ENCODE assay signal across 9 cellular contexts in genomic region chr1:77282187-77282865, GRCh38. TPM values are rescaled to one million over a fixed set of nuclear protein-coding genes. Genes with fewer than 3 reads are reported as not detected.
DNase-seq lines count a peak whose midpoint lies in the region; ATAC-seq and TF ChIP-seq lines count a peak whose summit lies in the region.
"Had no signal": no experiment of that assay in that cellular context is flagged by ENCODE, and none has a peak within 500 bp of the region (broad histone marks: within the 10 kb centered on the region; RNA-seq: fewer than 3 reads in every experiment).

No MANE protein-coding gene starts in this region.

- no peaks in the 10 kb centered on the region for H3K36me3 ChIP-seq in heart left ventricle
- no peaks in the 10 kb centered on the region for H3K36me3 ChIP-seq in prostate gland

- whole genome bisulfite sequencing in heart left ventricle, 4 donors: 1 to 4% (median 1%) methylated on average over 15 to 47 of the region's 47 CpGs
- WGBS in prostate gland: under 1% methylated on average over 44 of the region's 47 CpGs

- no peak overlapping the region for H3K27ac Mint-ChIP-seq in activated naive CD4-positive, alpha-beta T cell treated with anti-CD3 and anti-CD28 coated beads, Interleukin-2, amount 10 ng/mL, durations not matched to agents 7 days and 5 days
- H3K27ac Mint-ChIP-seq: IgD-negative memory B cell had no signal

- CTCF ChIA-PET in activated naive CD4-positive, alpha-beta T cell treated with anti-CD3 and anti-CD28 coated beads, Interleukin-2, amount 10 ng/mL, durations not matched to agents 7 days and 5 days (lab: Charles Lee): interaction anchor here (1.2 kb wide), 1 partner anchor 13 kb away, joined by 3 read pairs; no protein-coding TSS in a partner anchor

- no peaks in the 10 kb centered on the region for H3K36me3 Mint-ChIP-seq in activated naive CD4-positive, alpha-beta T cell treated with anti-CD3 and anti-CD28 coated beads, Interleukin-2, amount 10 ng/mL, durations not matched to agents 7 days and 5 days
- H3K36me3 Mint-ChIP-seq: IgD-negative memory B cell had no signal

- DNase-seq in COLO668 (lab: John Stamatoyannopoulos, UW; ENCODE audit: unreplicated experiment) (peak; percentile 79), NCI-H526 treated with DMSO at 0.1 percent for 48 hours (lab: John Stamatoyannopoulos, UW) (peak; percentile 13), heart left ventricle (peak in 2 of 5 donors; percentile 26 to 58), prostate gland (ENCODE audit: low spot score) (no peak), SW 1271 (lab: John Stamatoyannopoulos, UW) (no peak), NCI-H226 (no peak)
- DNase-seq in activated naive CD4-positive, alpha-beta T cell treated with anti-CD3 and anti-CD28 coated beads, Interleukin-2, amount 10 ng/mL, durations not matched to agents 7 days and 5 days: peak; percentile 62

- H3K9me3 Mint-ChIP-seq in activated naive CD4-positive, alpha-beta T cell treated with anti-CD3 and anti-CD28 coated beads, Interleukin-2, amount 10 ng/mL, durations not matched to agents 7 days and 5 days: no peaks in the 10 kb centered on the region

- peaks cover 12% of the 10 kb centered on the region for H3K27me3 Mint-ChIP-seq in activated naive CD4-positive, alpha-beta T cell treated with anti-CD3 and anti-CD28 coated beads, Interleukin-2, amount 10 ng/mL, durations not matched to agents 7 days and 5 days

- H3K27me3 ChIP-seq in heart left ventricle (peaks cover 4 to 77% (median 29%) of the 10 kb centered on the region in 9 donors), prostate gland (replicated peaks; ENCODE audit: insufficient read depth) (no peaks in the 10 kb centered on the region)

- TF ChIP-seq CTCF in heart left ventricle (IDR thresholded peaks at IDR 0.05): no peak
- TF ChIP-seq CTCF in prostate gland (IDR thresholded peaks at IDR 0.05): no peak

- TF ChIP-seq POLR2A in heart left ventricle (IDR thresholded peaks at IDR 0.05) (no peak), prostate gland (IDR thresholded peaks at IDR 0.05) (no peak)

- H3K9me3 ChIP-seq in heart left ventricle: no peaks in the 10 kb centered on the region
- no peaks in the 10 kb centered on the region for H3K9me3 ChIP-seq in prostate gland

- intact Hi-C loops in heart left ventricle (cut with DNase I) (no loop called here), prostate gland (cut with DNase I) (no loop called here)

- H3K4me3 Mint-ChIP-seq in activated naive CD4-positive, alpha-beta T cell treated with anti-CD3 and anti-CD28 coated beads, Interleukin-2, amount 10 ng/mL, durations not matched to agents 7 days and 5 days: peak overlapping the region; percentile 66

- H3K27ac ChIP-seq in heart left ventricle: no peak overlapping the region
- no peak overlapping the region for H3K27ac ChIP-seq in prostate gland

- peak overlapping the region; percentile 26 to 65 (median 52) for H3K4me3 ChIP-seq in heart left ventricle
- peak overlapping the region; percentile 34 to 40 for H3K4me3 ChIP-seq in prostate gland

- peaks cover 32% of the 10 kb centered on the region for H3K4me1 Mint-ChIP-seq in activated naive CD4-positive, alpha-beta T cell treated with anti-CD3 and anti-CD28 coated beads, Interleukin-2, amount 10 ng/mL, durations not matched to agents 7 days and 5 days

- ATAC-seq in GM21528 (IDR thresholded peaks at IDR 0.05; ENCODE audit: low FRiP score, unreplicated experiment) (peak; percentile 34), heart left ventricle (peak in 3 of 4 donors; percentile 26 to 64 (median 52))

- H3K4me1 ChIP-seq in heart left ventricle (peaks cover 0 to 28% (median 4%) of the 10 kb centered on the region in 12 donors), prostate gland (replicated peaks) (peaks cover 4% of the 10 kb centered on the region)

RNA-seq across cellular contexts. Expression of gene AK5, which starts 0.5 kb away (rescaled TPM):
- total RNA-seq in heart left ventricle: under 1 TPM in 7 of 9 donors, not detected in 2; 0.30 to 0.91 (median 0.40) TPM
- polyA plus RNA-seq in heart left ventricle: under 1 TPM; 0.14 to 0.27 TPM
- total RNA-seq in prostate gland: 10 to 100 TPM in 1 of 2 donors, 1 to 10 TPM in 1; 3.1 to 20.8 TPM

Comparison
In these comparisons a context has a peak if more than half of its experiments do, and no peak if none do; other contexts are left out.
1. DNase-seq: peak in COLO668 (single experiment), NCI-H526 treated with DMSO at 0.1 percent for 48 hours (single experiment) and activated naive CD4-positive, alpha-beta T cell treated with anti-CD3 and anti-CD28 coated beads, Interleukin-2, amount 10 ng/mL, durations not matched to agents 7 days and 5 days (single experiment); none in prostate gland (single experiment), SW 1271 (0 of 2) and NCI-H226 (single experiment).